In genomic region chr2:27922842-27923241, GRCh38 we compare ENCODE assay signal across 21 cellular contexts.
"Had no signal": no experiment of that assay in that cellular context is flagged by ENCODE, and none has a peak within 500 bp of the region (broad histone marks: within the 10 kb centered on the region; RNA-seq: fewer than 3 reads in every experiment).

No MANE protein-coding gene starts in this region.

- DNase-seq: activated CD4-positive, alpha-beta memory T cell treated with anti-CD3 and anti-CD28 coated beads, Interleukin-2, amount 10 ng/mL, durations not matched to agents 7 days and 5 days; activated CD4-positive, alpha-beta T cell treated with anti-CD3 and anti-CD28 coated beads for 48 hours; activated CD4-positive, CD25-positive, alpha-beta regulatory T cell; activated gamma-delta T cell treated with Interleukin-2 at 50 U/mL for 16 hours; anterior cingulate cortex; body of pancreas; effector CD4-positive, alpha-beta T cell; foreskin melanocyte; glutamatergic neuron; left colon; naive thymus-derived CD8-positive, alpha-beta T cell; stimulated activated CD4-positive, alpha-beta T cell treated with anti-CD3 and anti-CD28 coated beads, Interleukin-2, amount 100 ng/mL, for 48 hours; stimulated activated CD8-positive, alpha-beta memory T cell treated with anti-CD3 and anti-CD28 coated beads, Interleukin-4, amount 100 ng/mL, for 48 hours; stimulated activated naive CD4-positive, alpha-beta T cell treated with Interleukin-2 at 50 U/mL for 16 hours; T-helper 1 cell; T1000 had no signal

- ATAC-seq: esophagus mucosa; naive thymus-derived CD8-positive, alpha-beta T cell had no signal

- H3K9me3 Mint-ChIP-seq: activated CD4-positive, alpha-beta memory T cell treated with anti-CD3 and anti-CD28 coated beads, Interleukin-2, amount 10 ng/mL, durations not matched to agents 7 days and 5 days; activated naive CD4-positive, alpha-beta T cell treated with anti-CD3 and anti-CD28 coated beads, Interleukin-2, amount 50 U/mL, for 24 hours; activated T-helper 1 cell treated with anti-CD3 and anti-CD28 coated beads, Interleukin-12 subunit alpha, Interleukin-12 subunit beta, Interleukin-2, Interleukin-4 antibody, amounts not matched to agents 30 ng/mL and 10 ng/mL and 1 ng/mL, durations not matched to agents 14 hours and 24 hours and 36 hours; dendritic cell treated with granulocyte-macrophage colony-stimulating factor and Interleukin-4, amounts not matched to agents 40 ng/mL and 50 ng/mL, for 4 days; naive thymus-derived CD8-positive, alpha-beta T cell; type B pancreatic cell had no signal

- H3K27ac Mint-ChIP-seq: activated CD4-positive, alpha-beta memory T cell treated with anti-CD3 and anti-CD28 coated beads, Interleukin-2, amount 10 ng/mL, durations not matched to agents 7 days and 5 days; activated naive CD4-positive, alpha-beta T cell treated with anti-CD3 and anti-CD28 coated beads, Interleukin-2, amount 50 U/mL, for 24 hours; activated T-helper 1 cell treated with anti-CD3 and anti-CD28 coated beads, Interleukin-12 subunit alpha, Interleukin-12 subunit beta, Interleukin-2, Interleukin-4 antibody, amounts not matched to agents 30 ng/mL and 10 ng/mL and 1 ng/mL, durations not matched to agents 14 hours and 24 hours and 36 hours; dendritic cell treated with granulocyte-macrophage colony-stimulating factor and Interleukin-4, amounts not matched to agents 40 ng/mL and 50 ng/mL, for 4 days; type B pancreatic cell had no signal

- H3K4me3 Mint-ChIP-seq: activated CD4-positive, alpha-beta memory T cell treated with anti-CD3 and anti-CD28 coated beads, Interleukin-2, amount 10 ng/mL, durations not matched to agents 7 days and 5 days; activated naive CD4-positive, alpha-beta T cell treated with anti-CD3 and anti-CD28 coated beads, Interleukin-2, amount 50 U/mL, for 24 hours; activated T-helper 1 cell treated with anti-CD3 and anti-CD28 coated beads, Interleukin-12 subunit alpha, Interleukin-12 subunit beta, Interleukin-2, Interleukin-4 antibody, amounts not matched to agents 30 ng/mL and 10 ng/mL and 1 ng/mL, durations not matched to agents 14 hours and 24 hours and 36 hours; dendritic cell treated with granulocyte-macrophage colony-stimulating factor and Interleukin-4, amounts not matched to agents 40 ng/mL and 50 ng/mL, for 4 days; naive thymus-derived CD8-positive, alpha-beta T cell; type B pancreatic cell had no signal
